Comparison of ENCODE assay signal across 8 cellular contexts in the genomic region with DNA sequence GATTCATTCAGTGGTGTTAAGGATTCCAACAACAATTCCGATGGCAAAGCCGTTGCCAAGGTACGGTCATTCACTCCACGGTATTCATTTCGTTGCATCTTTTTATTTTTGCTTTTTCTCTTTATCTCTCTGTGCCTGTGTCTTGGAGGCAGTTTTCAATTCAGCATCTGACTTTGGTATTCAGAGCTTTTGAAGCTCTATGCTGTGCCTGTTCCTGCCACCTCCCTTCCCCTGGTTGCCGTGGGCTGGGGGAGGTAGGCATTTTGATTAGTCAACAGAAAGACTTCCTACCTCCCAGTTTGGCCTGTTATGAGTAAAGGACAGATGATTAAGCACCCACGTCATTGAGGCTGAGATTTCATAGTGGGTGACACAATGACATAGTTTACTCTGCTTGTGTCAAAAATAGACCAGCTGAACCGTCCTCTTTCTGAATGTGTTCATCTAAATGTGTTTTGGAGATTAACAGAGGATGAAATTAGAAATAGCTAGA.
DNase-seq lines count a peak whose midpoint lies in the region; ATAC-seq, FAIRE-seq and TF ChIP-seq lines count a peak whose summit lies in the region.

No MANE protein-coding gene starts in this region.

- no peaks in the 10 kb centered on the region for H3K9me3 Mint-ChIP-seq in T-helper 1 cell treated with Interleukin-12 subunit alpha and Interleukin-12 subunit beta and Interleukin-4 antibody, amounts not matched to agents 30 μg/mL and 1 μg/mL, for 36 hours

- H3K27ac ChIP-seq in GM12878 (ENCODE audit: control insufficient read depth, insufficient read depth) (peak overlapping the region; percentile 93), left lung (peak overlapping the region; percentile 73 to 92)

- DNase-seq in GM12878 (ENCODE audit: low read depth, low spot score) (peak; percentile 67), left lung (peak; percentile 48 to 60), GM19240 (ENCODE audit: insufficient read length, low spot score) (no peak), UCSD-AML1 (lab: John Stamatoyannopoulos, UW; ENCODE audit: unreplicated experiment) (no peak)
- DNase-seq in stimulated activated CD4-positive, alpha-beta T cell treated with anti-CD3 and anti-CD28 coated beads, Interleukin-4, amount 100 ng/mL, for 4 hours, result peak; percentile 63 to 88

- peak overlapping the region; percentile 99 for H3K4me2 ChIP-seq in GM12878 (ENCODE audit: control insufficient read depth, insufficient read depth)

- in situ Hi-C loops in GM12878 (cut with MboI), result no loop called here

- peak overlapping the region; percentile 99 for H3K27ac Mint-ChIP-seq in T-helper 1 cell treated with Interleukin-12 subunit alpha and Interleukin-12 subunit beta and Interleukin-4 antibody, amounts not matched to agents 30 μg/mL and 1 μg/mL, for 36 hours

- SMC1A ChIA-PET in GM12878 (lab: Charles Lee; ENCODE audit: uncharacterized antibody, unreplicated experiment), result interaction anchor here (1.5 to 4.0 kb wide), 6 partner anchors 10 to 193 kb away, joined by 3 to 32 read pairs (median 8); no protein-coding TSS in a partner anchor

- H3K36me3 ChIP-seq in GM12878 (ENCODE audit: control insufficient read depth in 2 of 2, insufficient read depth in 2 of 2, low read length in 1 of 2) (peaks cover 0 to 7% of the 10 kb centered on the region in 2 experiments; a peak in 3 of 4 replicates), left lung (peaks cover 0 to 14% of the 10 kb centered on the region in 2 donors)

- no TSS peak for BruUV-seq in GM12878 (replicated peaks; lab: Mats Ljungman, UMichigan)

- TF ChIP-seq EP300 in GM12878 (IDR thresholded peaks at IDR 0.05; ENCODE audit: borderline replicate concordance in 1 of 2, control insufficient read depth in 1 of 2, low read depth in 2 of 2, low read length in 2 of 2), result peak; percentile 91; a peak in 3 of 4 replicates

- no peaks in the 10 kb centered on the region for H3K27me3 Mint-ChIP-seq in T-helper 1 cell treated with Interleukin-12 subunit alpha and Interleukin-12 subunit beta and Interleukin-4 antibody, amounts not matched to agents 30 μg/mL and 1 μg/mL, for 36 hours (ENCODE audit: low read depth)

- CTCF ChIA-PET in GM12878 (lab: Yijun Ruan, JAX), result interaction anchor here (1.1 to 2.9 kb wide), 2 partner anchors 12 to 154 kb away, joined by 3 to 24 read pairs; no protein-coding TSS in a partner anchor

- H4K20me1 ChIP-seq in GM12878 (ENCODE audit: control insufficient read depth, insufficient read depth), result no peaks in the 10 kb centered on the region

- RAD21 ChIA-PET in GM12878 (lab: Charles Lee; ENCODE audit: unreplicated experiment), result interaction anchor here (1.0 to 3.4 kb wide), 4 partner anchors 11 to 154 kb away, joined by 3 to 17 read pairs (median 6); no protein-coding TSS in a partner anchor

- peaks cover 63% of the 10 kb centered on the region for H3K36me3 Mint-ChIP-seq in T-helper 1 cell treated with Interleukin-12 subunit alpha and Interleukin-12 subunit beta and Interleukin-4 antibody, amounts not matched to agents 30 μg/mL and 1 μg/mL, for 36 hours (ENCODE audit: low read depth)

- POLR2A ChIA-PET in GM12878 (lab: Charles Lee), result interaction anchor here (1.4 kb wide), 1 partner anchor 149 kb away, joined by 3 read pairs; the partner anchor contains the start of gene ARID5B

- ATAC-seq in GM18870 (IDR thresholded peaks at IDR 0.05; ENCODE audit: unreplicated experiment) (peak; percentile 41), HG03060 (IDR thresholded peaks at IDR 0.05; ENCODE audit: low read depth, unreplicated experiment) (peak; percentile 45), GM12878 (peak; percentile 57), left lung (peak; percentile 58)

- H3K4me1 Mint-ChIP-seq in T-helper 1 cell treated with Interleukin-12 subunit alpha and Interleukin-12 subunit beta and Interleukin-4 antibody, amounts not matched to agents 30 μg/mL and 1 μg/mL, for 36 hours (ENCODE audit: low read depth), result peaks cover 90% of the 10 kb centered on the region

- no peak for TF ChIP-seq RAD21 in GM12878 (IDR thresholded peaks at IDR 0.05; ENCODE audit: insufficient read depth, low read depth, low read length)

- H3K4me3 ChIP-seq in GM12878, result peak overlapping the region; percentile 68
- H3K4me3 ChIP-seq in left lung, result peak overlapping the region; percentile 23 to 33

- TF ChIP-seq CTCF in GM12878 (IDR thresholded peaks at IDR 0.05 in 2 of 3, conservative IDR thresholded peaks at IDR 0.05 in 1 of 3; ENCODE audit: control insufficient read depth in 2 of 3, extremely low read depth in 1 of 3, insufficient read depth in 1 of 3, low read depth in 3 of 3, low read length in 3 of 3) (no peak), left lung (IDR thresholded peaks at IDR 0.05) (no peak)

- peaks cover 93% of the 10 kb centered on the region for H3K79me2 ChIP-seq in GM12878 (ENCODE audit: control insufficient read depth, insufficient read depth, low read length)

- peak overlapping the region; percentile 92 for H3K9ac ChIP-seq in GM12878 (ENCODE audit: control insufficient read depth, insufficient read depth, low read length)

- peak; percentile 84 for FAIRE-seq in GM12878 (lab: Jason Lieb, UNC)

- peak overlapping the region; percentile 95 for H3K4me3 Mint-ChIP-seq in T-helper 1 cell treated with Interleukin-12 subunit alpha and Interleukin-12 subunit beta and Interleukin-4 antibody, amounts not matched to agents 30 μg/mL and 1 μg/mL, for 36 hours

- intact Hi-C loops in GM12878 (cut with micrococcal nuclease; ENCODE audit: unreplicated experiment), result loop anchor here (2.0 kb wide), 2 partner anchors 30 to 58 kb away; no protein-coding TSS in a partner anchor
- intact Hi-C loops in left lung (cut with DNase I), result no loop called here

- WGBS in GM12878 (ENCODE audit: insufficient coverage, insufficient replicate concordance, low lambda C conversion rate, missing lambda C conversion rate), result 0% methylated on average over 8 of the region's 8 CpGs

- H3K4me1 ChIP-seq in GM12878 (ENCODE audit: control insufficient read depth, insufficient read depth, low read length) (peaks cover 59% of the 10 kb centered on the region), left lung (peaks cover 31 to 89% of the 10 kb centered on the region in 2 donors)

- H2AFZ ChIP-seq in GM12878 (ENCODE audit: control insufficient read depth, low read depth, low read length), result no peak overlapping the region

- no peaks in the 10 kb centered on the region; the same call in 2 of the 3 replicates for H3K9me3 ChIP-seq in GM12878 (replicated peaks; ENCODE audit: control insufficient read depth, insufficient read depth, low read length)
- no peaks in the 10 kb centered on the region for H3K9me3 ChIP-seq in left lung

- TF ChIP-seq POLR2A in GM12878 (IDR thresholded peaks at IDR 0.05; ENCODE audit: low read depth, low read length), result peak; percentile 45; the same call in 1 of the 2 replicates

- H3K27me3 ChIP-seq in GM12878 (replicated peaks in 1 of 2; ENCODE audit: control insufficient read depth in 2 of 2, insufficient read depth in 2 of 2, low read length in 1 of 2), result no peaks in the 10 kb centered on the region
- no peaks in the 10 kb centered on the region for H3K27me3 ChIP-seq in left lung

TF ChIP-seq in GM12878, 131 proteins besides CTCF, POLR2A, EP300 and RAD21 (continues in another document):
- TF ChIP-seq USF1 (IDR thresholded peaks at IDR 0.05; ENCODE audit: borderline replicate concordance, extremely low read length, insufficient read depth, low read depth, low read length) (no peak), MYB (IDR thresholded peaks at IDR 0.05; ENCODE audit: borderline replicate concordance, low read depth, low read length) (no peak), TCF3 (IDR thresholded peaks at IDR 0.05; ENCODE audit: borderline replicate concordance, insufficient read depth, low read depth, low read length) (peak; percentile 48; the same call in 1 of the 2 replicates), ELK1 (IDR thresholded peaks at IDR 0.05; ENCODE audit: low read depth, low read length) (0 out of 2 replicates have a peak, but pooled peaks have one; percentile 28), SRF (IDR thresholded peaks at IDR 0.05; ENCODE audit: low read depth in 2 of 2, low read length in 2 of 2) (peak in 1 of 2 experiments; percentile 81; a peak in 2 of 4 replicates), POU2F2 (IDR thresholded peaks at IDR 0.05; ENCODE audit: borderline replicate concordance, low read depth, low read length) (peak; percentile 78; the same call in 2 of the 3 replicates)
- TF ChIP-seq, protein P1, sequence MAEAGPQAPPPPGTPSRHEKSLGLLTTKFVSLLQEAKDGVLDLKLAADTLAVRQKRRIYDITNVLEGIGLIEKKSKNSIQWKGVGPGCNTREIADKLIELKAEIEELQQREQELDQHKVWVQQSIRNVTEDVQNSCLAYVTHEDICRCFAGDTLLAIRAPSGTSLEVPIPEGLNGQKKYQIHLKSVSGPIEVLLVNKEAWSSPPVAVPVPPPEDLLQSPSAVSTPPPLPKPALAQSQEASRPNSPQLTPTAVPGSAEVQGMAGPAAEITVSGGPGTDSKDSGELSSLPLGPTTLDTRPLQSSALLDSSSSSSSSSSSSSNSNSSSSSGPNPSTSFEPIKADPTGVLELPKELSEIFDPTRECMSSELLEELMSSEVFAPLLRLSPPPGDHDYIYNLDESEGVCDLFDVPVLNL (IDR thresholded peaks at IDR 0.05; ENCODE audit: low read depth, low read length), result no peak

Comparison
In these comparisons a context has a peak if more than half of its experiments do, and no peak if none do; other contexts are left out.
1. DNase-seq: peak in GM12878 (single experiment), left lung (2 of 2) and stimulated activated CD4-positive, alpha-beta T cell treated with anti-CD3 and anti-CD28 coated beads, Interleukin-4, amount 100 ng/mL, for 4 hours (2 of 2); none in GM19240 (single experiment) and UCSD-AML1 (single experiment).
2. Peak in every context shown above with its lines, with median percentiles within 50 percentile points of each other: ATAC-seq.